Comparison of ENCODE assay signal across 8 cellular contexts in the genomic region with DNA sequence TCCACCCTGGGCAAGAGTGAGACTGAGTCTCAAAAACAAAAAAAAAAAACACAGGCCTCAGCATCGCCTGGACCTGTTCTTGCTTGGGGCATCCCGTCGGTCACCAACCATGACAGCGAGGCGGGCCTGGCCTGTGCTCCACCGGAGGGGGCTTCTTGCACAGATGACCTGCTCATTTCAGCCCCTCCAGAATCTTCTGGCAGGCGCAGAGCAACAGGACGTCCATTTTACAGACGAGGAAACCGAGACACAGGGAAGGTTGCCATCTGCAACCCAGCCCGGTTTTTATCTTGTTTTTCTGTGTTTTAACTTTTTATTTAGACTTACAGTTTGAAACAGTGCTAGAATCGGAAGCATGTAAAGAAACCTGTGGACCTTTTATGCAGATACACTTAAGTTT. TPM values are rescaled to one million over a fixed set of nuclear protein-coding genes. Genes with fewer than 3 reads are reported as not detected.
DNase-seq lines count a peak whose midpoint lies in the region; ATAC-seq and TF ChIP-seq lines count a peak whose summit lies in the region.

No MANE protein-coding gene starts in this region.

- H3K4me3 ChIP-seq in DND-41 (ENCODE audit: low read depth in 1 of 2, low read length in 2 of 2) = peak overlapping the region; percentile 73 to 97; a peak in 3 of 4 replicates
- H3K4me3 ChIP-seq in SJCRH30 = peak overlapping the region; percentile 98
- peak overlapping the region; percentile 87 to 93 (median 89) for H3K4me3 ChIP-seq in fibroblast of lung (replicated peaks in 1 of 4; ENCODE audit: control extremely low read depth in 1 of 4, insufficient read depth in 1 of 4, low read depth in 3 of 4, low read length in 4 of 4)
- peak overlapping the region in 2 of 4 donors; percentile 61 to 97 for H3K4me3 ChIP-seq in adrenal gland

- H2AFZ ChIP-seq in DND-41 (ENCODE audit: low read depth, low read length) (no peak overlapping the region), fibroblast of lung (ENCODE audit: low read length) (no peak overlapping the region)

- no peak for ATAC-seq in DND-41 (ENCODE audit: insufficient read depth, low read depth)
- ATAC-seq in GM21390 (IDR thresholded peaks at IDR 0.05; ENCODE audit: unreplicated experiment) = no peak

- in situ Hi-C loops in KBM-7 (cut with MboI; ENCODE audit: low pct_unique_long_range_greater_than_20kb, low sequenced_read_pairs) = no loop called here

- H3K36me3 ChIP-seq in DND-41 (ENCODE audit: insufficient read depth, low read length) (peaks cover 17% of the 10 kb centered on the region), SJCRH30 (0 out of 2 replicates have a peak, but pooled peaks cover 9% of the 10 kb centered on the region), fibroblast of lung (ENCODE audit: control insufficient read depth, insufficient read depth, low read length) (peaks cover 11% of the 10 kb centered on the region), adrenal gland (replicated peaks in 1 of 2) (peaks cover 0 to 17% of the 10 kb centered on the region in 2 donors)

- H3K9me3 ChIP-seq in DND-41 (ENCODE audit: insufficient read depth, low read length, severe bottlenecking) (no peaks in the 10 kb centered on the region), SJCRH30 (replicated peaks) (no peaks in the 10 kb centered on the region), fibroblast of lung (ENCODE audit: control insufficient read depth, insufficient read depth, low read depth, low read length) (no peaks in the 10 kb centered on the region), adrenal gland (replicated peaks in 1 of 3) (no peaks in the 10 kb centered on the region)

- H3K4me2 ChIP-seq in DND-41 (ENCODE audit: insufficient read depth, low read length) = peak overlapping the region; percentile 94
- H3K4me2 ChIP-seq in fibroblast of lung (ENCODE audit: extremely low read depth, insufficient read depth, low read length) = peak overlapping the region; percentile 94

- H3K4me3 Mint-ChIP-seq in progenitor cell of endocrine pancreas (ENCODE audit: low read depth) = peak overlapping the region; percentile 86

- no peak for DNase-seq in DND-41
- no peak for DNase-seq in SJCRH30
- no peak for DNase-seq in fibroblast of lung (ENCODE audit: low read depth in 2 of 2)
- no peak for DNase-seq in progenitor cell of endocrine pancreas (ENCODE audit: low spot score, unreplicated experiment)
- DNase-seq in adrenal gland = no peak
- DNase-seq in NOMO-1 (lab: John Stamatoyannopoulos, UW; ENCODE audit: unreplicated experiment in 2 of 2) = no peak
- DNase-seq in KBM-7 = no peak

- no peak for TF ChIP-seq POLR2A in adrenal gland (IDR thresholded peaks at IDR 0.05)

- H3K27ac ChIP-seq in DND-41 (ENCODE audit: low read length) (no peak overlapping the region), SJCRH30 (no peak overlapping the region), fibroblast of lung (ENCODE audit: insufficient read depth, low read length) (no peak overlapping the region), adrenal gland (no peak overlapping the region)

- WGBS in adrenal gland, 4 donors = 81 to 85% (median 82%) methylated on average over 12 of the region's 12 CpGs

- H3K27me3 Mint-ChIP-seq in progenitor cell of endocrine pancreas = no peaks in the 10 kb centered on the region

- H3K9ac ChIP-seq in DND-41 (ENCODE audit: low read depth, low read length) (peak overlapping the region; percentile 92), fibroblast of lung (ENCODE audit: insufficient read depth, low read length) (no peak overlapping the region)

- peak overlapping the region; percentile 90 for H3K27ac Mint-ChIP-seq in progenitor cell of endocrine pancreas

- TF ChIP-seq CTCF in DND-41 (IDR thresholded peaks at IDR 0.05; ENCODE audit: borderline replicate concordance, extremely low read depth, low read length, poor library complexity, severe bottlenecking) (no peak), fibroblast of lung (conservative IDR thresholded peaks at IDR 0.05 in 1 of 2, IDR thresholded peaks at IDR 0.05 in 1 of 2; ENCODE audit: low read depth in 1 of 2, low read length in 2 of 2) (no peak), progenitor cell of endocrine pancreas (IDR thresholded peaks at IDR 0.05; ENCODE audit: unreplicated experiment) (no peak), adrenal gland (IDR thresholded peaks at IDR 0.05) (no peak)

- H3K27me3 ChIP-seq in DND-41 (ENCODE audit: insufficient read depth, low read length, poor library complexity) (no peaks in the 10 kb centered on the region), SJCRH30 (no peaks in the 10 kb centered on the region), fibroblast of lung (ENCODE audit: control insufficient read depth, insufficient read depth, low read length) (no peaks in the 10 kb centered on the region), adrenal gland (no peaks in the 10 kb centered on the region)

- H3K79me2 ChIP-seq in DND-41 (ENCODE audit: insufficient read depth, low read length) = peaks cover 13% of the 10 kb centered on the region
- H3K79me2 ChIP-seq in fibroblast of lung (ENCODE audit: control insufficient read depth, insufficient read depth, low read length) = peaks cover 21% of the 10 kb centered on the region

- intact Hi-C loops in adrenal gland (cut with DNase I) = no loop called here

- peaks cover 13% of the 10 kb centered on the region for H3K4me1 Mint-ChIP-seq in progenitor cell of endocrine pancreas (ENCODE audit: low read depth)

- H3K9me3 Mint-ChIP-seq in progenitor cell of endocrine pancreas (ENCODE audit: low read depth) = no peaks in the 10 kb centered on the region

- peaks cover 8% of the 10 kb centered on the region for H3K36me3 Mint-ChIP-seq in progenitor cell of endocrine pancreas (ENCODE audit: insufficient read depth)

- peaks cover 45% of the 10 kb centered on the region for H3K4me1 ChIP-seq in DND-41 (ENCODE audit: insufficient read depth, low read length)
- no peaks in the 10 kb centered on the region; the same call in 1 of the 2 replicates for H3K4me1 ChIP-seq in SJCRH30
- no peaks in the 10 kb centered on the region for H3K4me1 ChIP-seq in fibroblast of lung (ENCODE audit: control insufficient read depth, extremely low read depth, insufficient read depth, low read length)
- peaks cover 7 to 13% of the 10 kb centered on the region in 2 donors for H3K4me1 ChIP-seq in adrenal gland (replicated peaks in 1 of 2)

- H4K20me1 ChIP-seq in DND-41 (ENCODE audit: insufficient read depth, low read length) = no peaks in the 10 kb centered on the region
- H4K20me1 ChIP-seq in fibroblast of lung (ENCODE audit: control insufficient read depth, extremely low read depth, insufficient read depth, low read length) = no peaks in the 10 kb centered on the region

RNA-seq across cellular contexts. Expression of a gene that starts 0.9 kb away (rescaled TPM):
- 18.7 and 19.0 TPM in 2 replicates for total RNA-seq in SJCRH30 (2014; rRNA removed; shearing (Covaris generic))
- 9.8 and 24.8 TPM in 2 replicates for total RNA-seq in fibroblast of lung
- polyA plus RNA-seq in fibroblast of lung = 72.5 and 120 TPM in 2 replicates
- polyA plus RNA-seq in fibroblast of lung (2012) = 94.6 and 141 TPM in 2 replicates
- polyA minus RNA-seq in fibroblast of lung (ENCODE audit: low replicate concordance) = 22.9 and 26.3 TPM in 2 replicates
- total RNA-seq in progenitor cell of endocrine pancreas = 42.0 and 42.6 TPM in 2 replicates
- total RNA-seq in adrenal gland = 10 to 100 TPM in 7 of 8 donors, 1 to 10 TPM in 1; 9.5 to 72.0 (median 39.4) TPM
- 100 to 1,000 TPM; 116 to 143 (median 127) TPM for polyA plus RNA-seq in adrenal gland

RNA-seq across cellular contexts. Expression of a gene that starts 14.2 kb away (rescaled TPM):
- 33.5 and 36.2 TPM in 2 replicates for total RNA-seq in SJCRH30 (2014; rRNA removed; shearing (Covaris generic))
- total RNA-seq in fibroblast of lung = 12.7 and 14.4 TPM in 2 replicates
- polyA plus RNA-seq in fibroblast of lung = 8.6 and 14.0 TPM in 2 replicates
- polyA plus RNA-seq in fibroblast of lung (2012) = 16.9 and 26.7 TPM in 2 replicates
- 15.7 and 56.9 TPM in 2 replicates for polyA minus RNA-seq in fibroblast of lung (ENCODE audit: low replicate concordance)
- total RNA-seq in progenitor cell of endocrine pancreas = 30.9 and 32.6 TPM in 2 replicates
- 10 to 100 TPM; 12.8 to 24.6 (median 19.8) TPM for total RNA-seq in adrenal gland
- polyA plus RNA-seq in adrenal gland = 10 to 100 TPM; 16.5 to 29.8 (median 22.9) TPM

RNA-seq across cellular contexts. Expression of a gene that starts 56.3 kb away (rescaled TPM):
- 41.5 and 46.4 TPM in 2 replicates for total RNA-seq in SJCRH30 (2014; rRNA removed; shearing (Covaris generic))
- 46.2 and 47.4 TPM in 2 replicates for total RNA-seq in fibroblast of lung
- polyA plus RNA-seq in fibroblast of lung = 146 and 162 TPM in 2 replicates
- polyA plus RNA-seq in fibroblast of lung (2012) = 110 and 133 TPM in 2 replicates
- 200 and 210 TPM in 2 replicates for polyA minus RNA-seq in fibroblast of lung (ENCODE audit: low replicate concordance)
- total RNA-seq in progenitor cell of endocrine pancreas = 56.1 and 57.6 TPM in 2 replicates
- total RNA-seq in adrenal gland = 100 to 1,000 TPM in 5 of 8 donors, 10 to 100 TPM in 3; 75.3 to 202 (median 123) TPM
- 10 to 100 TPM; 76.8 to 98.0 (median 92.5) TPM for polyA plus RNA-seq in adrenal gland
